In genomic region chr10:77297370-77297692, GRCh38 we compare ENCODE assay signal across 1 cellular context.
TF ChIP-seq lines count a peak whose summit lies in the region.

No MANE protein-coding gene starts in this region.

TF ChIP-seq in HEK293, 187 proteins besides CTCF, POLR2A, EP300 and RAD21 (continued from another document):
- TF ChIP-seq ZNF76 (tag by site-specific recombination; IDR thresholded peaks at IDR 0.05; ENCODE audit: borderline replicate concordance, low read depth): no peak; the same call in 1 of the 2 replicates
- peak; percentile 61; the same call in 1 of the 2 replicates for TF ChIP-seq SP7 (tag by site-specific recombination; IDR thresholded peaks at IDR 0.05)
- TF ChIP-seq ZBTB10 (tag by site-specific recombination; IDR thresholded peaks at IDR 0.05): no peak
- TF ChIP-seq ZNF585B (tag by site-specific recombination; IDR thresholded peaks at IDR 0.05): no peak
- TF ChIP-seq ZNF10 (tag by site-specific recombination; IDR thresholded peaks at IDR 0.05): no peak
- TF ChIP-seq ZNF639 (tag by site-specific recombination; IDR thresholded peaks at IDR 0.05): no peak
- no peak for TF ChIP-seq SALL2 (tag by site-specific recombination; IDR thresholded peaks at IDR 0.05; ENCODE audit: borderline replicate concordance)
- peak; percentile 55; the same call in 1 of the 2 replicates for TF ChIP-seq WT1 (tag by site-specific recombination; IDR thresholded peaks at IDR 0.05)
- TF ChIP-seq ZNF830 (tag by site-specific recombination; IDR thresholded peaks at IDR 0.05; ENCODE audit: low read depth): no peak
